ENCODE assay signal across 8 cellular contexts in the genomic region with DNA sequence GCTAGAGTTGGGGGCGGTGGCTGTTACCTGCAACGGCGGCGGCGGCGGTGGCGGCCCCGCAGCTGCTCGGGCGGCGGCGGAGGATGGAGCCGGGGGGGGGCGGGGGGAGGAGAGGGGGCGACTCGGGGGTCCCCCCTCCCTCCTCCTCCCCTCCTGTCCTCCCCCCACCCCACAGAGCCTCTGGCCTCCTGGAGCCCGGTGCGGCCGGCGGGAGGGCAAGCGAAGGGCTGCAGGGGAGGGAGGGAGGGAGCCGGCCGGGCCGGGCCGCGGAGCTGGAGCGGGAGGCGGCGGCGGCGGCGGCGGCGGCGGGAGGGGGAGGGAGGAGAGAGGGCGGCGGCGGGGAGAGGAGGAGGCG. TPM values are rescaled to one million over a fixed set of nuclear protein-coding genes. Genes with fewer than 3 reads are reported as not detected.
A peak's percentile ranks its signal among the peaks of the same experiment; 100 is the strongest.
DNase-seq lines count a peak whose midpoint lies in the region; ATAC-seq, FAIRE-seq and TF ChIP-seq lines count a peak whose summit lies in the region.

A gene (minus strand): TSS at position 231 of the 355 bp plus-strand sequence. CDS start 7,073 bp downstream, outside the sequence.

- dilution Hi-C loops in endothelial cell of umbilical vein (cut with MboI; ENCODE audit: extremely low pct_ligation_motif_present, low sequenced_read_pairs), result no loop called here

- peak within 1 kb of the TSS; percentile 86 for H2AFZ ChIP-seq in endothelial cell of umbilical vein (ENCODE audit: low read depth, low read length)

- FAIRE-seq in endothelial cell of umbilical vein (lab: Jason Lieb, UNC) (no peak), GM19239 (lab: Jason Lieb, UNC) (no peak)

- H3K27me3 ChIP-seq in endothelial cell of umbilical vein (ENCODE audit: control insufficient read depth in 2 of 2, insufficient read depth in 2 of 2, low read length in 2 of 2) (no peaks in the 10 kb centered on the region), muscle layer of duodenum (ENCODE audit: low read depth, low read length) (no peaks in the 10 kb centered on the region)

- H3K4me1 ChIP-seq in endothelial cell of umbilical vein (ENCODE audit: control insufficient read depth, extremely low read depth, insufficient read depth, low read length) (peaks cover 17% of the 10 kb centered on the region), muscle layer of duodenum (ENCODE audit: control insufficient read depth in 1 of 2, insufficient read depth in 2 of 2, low read length in 2 of 2) (peaks cover 0 to 13% of the 10 kb centered on the region in 2 donors)

- H3K36me3 ChIP-seq in endothelial cell of umbilical vein (ENCODE audit: control insufficient read depth in 2 of 2, extremely low read depth in 1 of 2, insufficient read depth in 2 of 2, low read length in 2 of 2) (no peaks in the 10 kb centered on the region), muscle layer of duodenum (ENCODE audit: control insufficient read depth in 1 of 2, insufficient read depth in 2 of 2, low read length in 2 of 2) (peaks cover 0 to 4% of the 10 kb centered on the region in 2 donors)

- H3K27ac ChIP-seq in endothelial cell of umbilical vein (ENCODE audit: insufficient read depth, low read depth, low read length) (peak within 1 kb of the TSS; percentile 93), muscle layer of duodenum (ENCODE audit: low read length) (peak within 1 kb of the TSS; percentile 67)

- intact Hi-C loops in endothelial cell of umbilical vein (cut with micrococcal nuclease), result loop anchor here (1.0 to 5.0 kb wide), 5 partner anchors 67 to 508 kb away; no protein-coding TSS in a partner anchor

- no TSS peak for BruUV-seq in endothelial cell of umbilical vein (replicated peaks; lab: Mats Ljungman, UMichigan)

- CTCF ChIA-PET in endothelial cell of umbilical vein (lab: Charles Lee), result interaction anchor here (0.6 kb wide), 1 partner anchor 504 kb away, joined by 4 read pairs; no protein-coding TSS in a partner anchor

- peaks cover 2% of the 10 kb centered on the region for H4K20me1 ChIP-seq in endothelial cell of umbilical vein (replicated peaks; ENCODE audit: control insufficient read depth, extremely low read depth, insufficient read depth, low read length)

- POLR2A ChIA-PET in endothelial cell of umbilical vein (lab: Charles Lee), result interaction anchor here (0.6 to 1.0 kb wide), 6 partner anchors 75 to 593 kb away, joined by 3 to 7 read pairs (median 4); no protein-coding TSS in a partner anchor

- H3K4me3 ChIP-seq in endothelial cell of umbilical vein (replicated peaks in 1 of 3; ENCODE audit: insufficient read depth in 1 of 3, low read depth in 1 of 3, low read length in 3 of 3) (peak within 1 kb of the TSS; percentile 36 to 71 (median 61)), muscle layer of duodenum (ENCODE audit: low read depth in 1 of 2, low read length in 2 of 2) (peak within 1 kb of the TSS; percentile 74 to 88)

- peak within 1 kb of the TSS; percentile 89 for H3K9ac ChIP-seq in endothelial cell of umbilical vein (replicated peaks; ENCODE audit: extremely low read depth, insufficient read depth, low read length)

- no peaks in the 10 kb centered on the region for H3K9me1 ChIP-seq in endothelial cell of umbilical vein (replicated peaks; ENCODE audit: control insufficient read depth, extremely low read depth, insufficient read depth, low read length)

- peaks cover 34% of the 10 kb centered on the region for H3K79me2 ChIP-seq in endothelial cell of umbilical vein (ENCODE audit: control insufficient read depth, insufficient read depth, low read length)

- no peak for TF ChIP-seq CTCF in endothelial cell of umbilical vein (IDR thresholded peaks at IDR 0.05; ENCODE audit: extremely low read depth in 1 of 2, insufficient read depth in 1 of 2, low read depth in 1 of 2, low read length in 2 of 2)

- peak within 1 kb of the TSS; percentile 99 for H3K4me2 ChIP-seq in endothelial cell of umbilical vein (ENCODE audit: insufficient read depth, low read length)

- TF ChIP-seq POLR2A in endothelial cell of umbilical vein (IDR thresholded peaks at IDR 0.05; ENCODE audit: low read depth, low read length) (no peak), erythroblast (IDR thresholded peaks at IDR 0.05; ENCODE audit: low read length) (no peak)

- peak; percentile 4 for ATAC-seq in GM19023 (IDR thresholded peaks at IDR 0.05; ENCODE audit: unreplicated experiment)

- H3K9me3 ChIP-seq in endothelial cell of umbilical vein (replicated peaks; ENCODE audit: control insufficient read depth, insufficient read depth, low read length), result no peaks in the 10 kb centered on the region
- H3K9me3 ChIP-seq in muscle layer of duodenum (ENCODE audit: control insufficient read depth in 1 of 2, low read length in 2 of 2), result no peaks in the 10 kb centered on the region

- DNase-seq in RPMI7951 (ENCODE audit: low read depth), result no peak
- no peak for DNase-seq in endothelial cell of umbilical vein (ENCODE audit: low read depth, low spot score)
- DNase-seq in erythroblast (lab: John Stamatoyannopoulos, UW), result no peak
- DNase-seq in GM19239 (ENCODE audit: insufficient read length, low spot score), result no peak
- no peak for DNase-seq in stimulated activated CD4-positive, alpha-beta T cell treated with anti-CD3 and anti-CD28 coated beads, Interleukin-4, amount 100 ng/mL, for 1 hour
- DNase-seq in DMS 273 treated with DMSO at 0.1 percent for 48 hours (lab: John Stamatoyannopoulos, UW), result no peak

TF ChIP-seq in endothelial cell of umbilical vein, 7 proteins besides CTCF, POLR2A, EP300 and RAD21:
- no peak for TF ChIP-seq POLR2AphosphoS5 (IDR thresholded peaks at IDR 0.05; ENCODE audit: insufficient read depth, low read depth, low read length)
- TF ChIP-seq EZH2 (IDR thresholded peaks at IDR 0.05; ENCODE audit: borderline replicate concordance, low read depth, low read length, severe bottlenecking), result no peak
- TF ChIP-seq, protein P1, sequence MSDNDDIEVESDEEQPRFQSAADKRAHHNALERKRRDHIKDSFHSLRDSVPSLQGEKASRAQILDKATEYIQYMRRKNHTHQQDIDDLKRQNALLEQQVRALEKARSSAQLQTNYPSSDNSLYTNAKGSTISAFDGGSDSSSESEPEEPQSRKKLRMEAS (IDR thresholded peaks at IDR 0.05; ENCODE audit: insufficient read depth, insufficient read length), result no peak
- no peak for TF ChIP-seq GATA2 (IDR thresholded peaks at IDR 0.05; ENCODE audit: insufficient read depth, insufficient read length, low read depth, low read length)
- no peak for TF ChIP-seq FOS (IDR thresholded peaks at IDR 0.05; ENCODE audit: borderline replicate concordance, insufficient read depth, low read length)
- TF ChIP-seq MYC (IDR thresholded peaks at IDR 0.05; ENCODE audit: low read depth, low read length), result no peak
- no peak for TF ChIP-seq JUN (IDR thresholded peaks at IDR 0.05; ENCODE audit: borderline replicate concordance, insufficient read depth, insufficient read length, low read depth)

RNA-seq across cellular contexts. Expression of the gene that starts here (rescaled TPM):
- 20.6 and 26.7 TPM in 2 replicates for total RNA-seq in RPMI7951 (2014; rRNA removed; shearing (Covaris generic))
- total RNA-seq in endothelial cell of umbilical vein, result 97.1 and 98.2 TPM in 2 replicates
- 18.2 and 20.6 TPM in 2 replicates for polyA plus RNA-seq in endothelial cell of umbilical vein
- 21.5 and 21.7 TPM in 2 replicates for polyA plus RNA-seq in endothelial cell of umbilical vein (2011; cell fraction: cytosol; rRNA removed)
- 36.3 and 44.6 TPM in 2 replicates for polyA plus RNA-seq in endothelial cell of umbilical vein (2011; cell fraction: nucleus; rRNA removed)
- 30.7 and 41.2 TPM in 2 replicates for polyA plus RNA-seq in endothelial cell of umbilical vein (2012)
- 42.2 and 44.8 TPM in 2 replicates for polyA minus RNA-seq in endothelial cell of umbilical vein
- polyA minus RNA-seq in endothelial cell of umbilical vein (2011; cell fraction: cytosol; rRNA and poly(A)+ RNA removed), result 0.10 TPM
- 83.3 and 96.8 TPM in 2 replicates for polyA minus RNA-seq in endothelial cell of umbilical vein (2011; cell fraction: nucleus; rRNA and poly(A)+ RNA removed)
